In the genomic region with DNA sequence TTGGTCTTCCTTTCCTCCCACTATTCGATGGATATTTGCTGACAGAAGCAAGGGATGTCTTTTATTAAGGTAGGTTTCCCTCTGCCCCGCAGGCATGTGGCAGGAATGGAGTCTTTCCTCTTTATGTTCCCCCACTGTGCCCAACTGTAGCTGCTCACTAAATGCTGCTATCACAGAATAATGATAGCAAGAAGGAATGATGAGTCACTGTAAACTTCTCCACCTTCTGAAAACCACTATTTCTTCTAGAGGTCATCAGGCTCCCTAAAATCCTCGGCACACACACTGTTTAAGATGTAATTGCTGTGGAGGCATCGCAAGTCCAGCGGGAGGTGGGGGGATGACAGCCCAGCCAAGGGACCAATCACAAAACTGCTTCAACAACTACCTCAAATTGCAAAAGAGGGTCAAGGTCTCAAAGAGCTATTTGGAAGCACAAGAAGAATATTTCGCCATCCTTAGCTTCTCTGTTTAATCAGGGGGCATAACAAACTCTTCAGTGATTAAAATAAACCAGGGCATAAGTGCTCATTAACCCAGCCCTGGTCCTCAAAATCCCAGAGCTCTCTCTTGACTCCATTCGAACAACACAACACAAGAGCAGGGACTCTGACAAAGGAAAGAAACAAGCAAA, we compare ENCODE assay signal across 28 cellular contexts. TPM values are rescaled to one million over a fixed set of nuclear protein-coding genes. Genes with fewer than 3 reads are reported as not detected.
DNase-seq lines count a peak whose midpoint lies in the region; ATAC-seq, FAIRE-seq and TF ChIP-seq lines count a peak whose summit lies in the region.
"Had no signal": no experiment of that assay in that cellular context is flagged by ENCODE, and none has a peak within 500 bp of the region (broad histone marks: within the 10 kb centered on the region; RNA-seq: fewer than 3 reads in every experiment).

No MANE protein-coding gene starts in this region.

- TF ChIP-seq POLR2A in GM12892 (IDR thresholded peaks at IDR 0.05; ENCODE audit: low read depth, low read length): no peak

- TF ChIP-seq CTCF in lung (IDR thresholded peaks at IDR 0.05; ENCODE audit: control extremely low read depth, extremely low read depth): no peak

- H3K9me3 ChIP-seq in lung (ENCODE audit: control insufficient read depth in 2 of 2, insufficient read depth in 1 of 2, low read length in 1 of 2): no peaks in the 10 kb centered on the region
- H3K9me3 ChIP-seq: heart right ventricle, neutrophil, thyroid gland had no signal

- no peak for FAIRE-seq in GM12892 (lab: Jason Lieb, UNC)
- FAIRE-seq: H1 had no signal

- peaks cover 13% of the 10 kb centered on the region for H3K4me1 Mint-ChIP-seq in activated naive CD8-positive, alpha-beta T cell (ENCODE audit: low read depth)
- peaks cover 22% of the 10 kb centered on the region for H3K4me1 Mint-ChIP-seq in activated naive CD8-positive, alpha-beta T cell treated with anti-CD3 and anti-CD28 coated beads for 36 hours

- H3K9me3 Mint-ChIP-seq in activated naive CD8-positive, alpha-beta T cell (ENCODE audit: low read depth): no peaks in the 10 kb centered on the region
- no peaks in the 10 kb centered on the region for H3K9me3 Mint-ChIP-seq in activated naive CD8-positive, alpha-beta T cell treated with anti-CD3 and anti-CD28 coated beads for 36 hours
- H3K9me3 Mint-ChIP-seq: activated CD4-positive, alpha-beta memory T cell treated with anti-CD3 and anti-CD28 coated beads, Interleukin-2, amount 10 ng/mL, durations not matched to agents 7 days and 5 days; stimulated activated naive CD8-positive, alpha-beta T cell treated with anti-CD3 and anti-CD28 coated beads, Interleukin-15, Interleukin-2, amounts not matched to agents 100 ng/mL and 50 ng/mL, for 24 hours had no signal

- no peak overlapping the region for H3K4me3 ChIP-seq in lung
- H3K4me3 ChIP-seq: coronary artery, heart right ventricle, thyroid gland had no signal

- 66 to 68% methylated on average over 7 of the region's 7 CpGs for WGBS in lung, 2 donors

- H3K4me1 ChIP-seq in lung (ENCODE audit: control insufficient read depth in 2 of 2, insufficient read depth in 2 of 2, low read length in 2 of 2): peaks cover 0 to 2% of the 10 kb centered on the region in 2 donors
- H3K4me1 ChIP-seq: foreskin keratinocyte had no signal

- H3K27me3 Mint-ChIP-seq in activated naive CD8-positive, alpha-beta T cell: no peaks in the 10 kb centered on the region
- H3K27me3 Mint-ChIP-seq in activated naive CD8-positive, alpha-beta T cell treated with anti-CD3 and anti-CD28 coated beads for 36 hours: no peaks in the 10 kb centered on the region
- H3K27me3 Mint-ChIP-seq: activated CD4-positive, alpha-beta memory T cell treated with anti-CD3 and anti-CD28 coated beads, Interleukin-2, amount 10 ng/mL, durations not matched to agents 7 days and 5 days; stimulated activated naive CD8-positive, alpha-beta T cell treated with anti-CD3 and anti-CD28 coated beads, Interleukin-15, Interleukin-2, amounts not matched to agents 100 ng/mL and 50 ng/mL, for 24 hours had no signal

- peaks cover 19 to 22% of the 10 kb centered on the region in 2 donors for H3K36me3 ChIP-seq in lung (ENCODE audit: control insufficient read depth in 2 of 2, insufficient read depth in 2 of 2, low read length in 2 of 2)
- H3K36me3 ChIP-seq: neutrophil had no signal

- ATAC-seq in lung (ENCODE audit: insufficient read depth, low FRiP score): peak; percentile 58
- ATAC-seq in HG02852 (IDR thresholded peaks at IDR 0.05; ENCODE audit: unreplicated experiment): no peak
- ATAC-seq: activated CD4-positive, CD25-positive, alpha-beta regulatory T cell treated with anti-CD3 and anti-CD28 coated beads, Interleukin-2, amount 50 U/mL, for 24 hours; foreskin keratinocyte; heart right ventricle had no signal

- no peak overlapping the region for H3K27ac ChIP-seq in lung (ENCODE audit: low read depth in 1 of 2, low read length in 1 of 2)
- H3K27ac ChIP-seq: coronary artery, foreskin keratinocyte, heart right ventricle, neutrophil, thyroid gland had no signal

- H3K27ac Mint-ChIP-seq in activated naive CD8-positive, alpha-beta T cell: peak overlapping the region; percentile 16
- H3K27ac Mint-ChIP-seq in activated naive CD8-positive, alpha-beta T cell treated with anti-CD3 and anti-CD28 coated beads for 36 hours: no peak overlapping the region
- H3K27ac Mint-ChIP-seq: activated CD4-positive, alpha-beta memory T cell treated with anti-CD3 and anti-CD28 coated beads, Interleukin-2, amount 10 ng/mL, durations not matched to agents 7 days and 5 days; stimulated activated naive CD8-positive, alpha-beta T cell treated with anti-CD3 and anti-CD28 coated beads, Interleukin-15, Interleukin-2, amounts not matched to agents 100 ng/mL and 50 ng/mL, for 24 hours had no signal

- no peak for DNase-seq in activated naive CD8-positive, alpha-beta T cell treated with anti-CD3 and anti-CD28 coated beads for 36 hours
- DNase-seq in amniotic epithelial cell (ENCODE audit: low read depth) (peak; percentile 36), lung (ENCODE audit: low spot score) (no peak), NCI-H526 treated with DMSO at 0.1 percent for 48 hours (lab: John Stamatoyannopoulos, UW) (no peak), GM12892 (ENCODE audit: insufficient read length) (no peak)
- DNase-seq: activated CD4-positive, alpha-beta memory T cell treated with anti-CD3 and anti-CD28 coated beads, Interleukin-2, amount 10 ng/mL, durations not matched to agents 7 days and 5 days; activated gamma-delta T cell; foreskin keratinocyte; heart right ventricle; NCI-H1436; NCI-H2107; NCI-H446 treated with DMSO at 0.1 percent for 48 hours; OCI-M1; thyroid gland had no signal

- H3K4me3 Mint-ChIP-seq in activated naive CD8-positive, alpha-beta T cell: no peak overlapping the region
- H3K4me3 Mint-ChIP-seq in activated naive CD8-positive, alpha-beta T cell treated with anti-CD3 and anti-CD28 coated beads for 36 hours: no peak overlapping the region
- H3K4me3 Mint-ChIP-seq: activated CD4-positive, alpha-beta memory T cell treated with anti-CD3 and anti-CD28 coated beads, Interleukin-2, amount 10 ng/mL, durations not matched to agents 7 days and 5 days; stimulated activated naive CD8-positive, alpha-beta T cell treated with anti-CD3 and anti-CD28 coated beads, Interleukin-15, Interleukin-2, amounts not matched to agents 100 ng/mL and 50 ng/mL, for 24 hours had no signal

- no peaks in the 10 kb centered on the region for H3K27me3 ChIP-seq in lung (ENCODE audit: control insufficient read depth, insufficient read depth)
- H3K27me3 ChIP-seq: foreskin keratinocyte, heart right ventricle, neutrophil, thyroid gland had no signal

- peaks cover 7% of the 10 kb centered on the region for H3K36me3 Mint-ChIP-seq in activated naive CD8-positive, alpha-beta T cell
- peaks cover 31% of the 10 kb centered on the region for H3K36me3 Mint-ChIP-seq in activated naive CD8-positive, alpha-beta T cell treated with anti-CD3 and anti-CD28 coated beads for 36 hours

RNA-seq across cellular contexts. Expression of a gene that starts 13.9 kb away (rescaled TPM):
- 10 to 100 TPM; 56.5 to 57.9 TPM for total RNA-seq in activated naive CD8-positive, alpha-beta T cell treated with anti-CD3 and anti-CD28 coated beads for 36 hours
- 10 to 100 TPM; 26.3 to 45.4 TPM for total RNA-seq in lung
- 10 to 100 TPM; 23.4 to 36.5 TPM for polyA plus RNA-seq in lung
- polyA plus RNA-seq in GM12892 (2012; ENCODE audit: missing spikeins): 3.2 TPM

RNA-seq across cellular contexts. Expression of a gene that starts 17.0 kb away (rescaled TPM):
- total RNA-seq in activated naive CD8-positive, alpha-beta T cell treated with anti-CD3 and anti-CD28 coated beads for 36 hours: not detected
- total RNA-seq in lung: not detected
- polyA plus RNA-seq in lung: not detected
- polyA plus RNA-seq in GM12892 (2012; ENCODE audit: missing spikeins): not detected
- total RNA-seq: activated CD4-positive, alpha-beta memory T cell treated with anti-CD3 and anti-CD28 coated beads, Interleukin-2, amount 10 ng/mL, durations not matched to agents 7 days and 5 days; foreskin keratinocyte; H1; heart right ventricle; MCF 10A; mesenteric fat pad; myocyte; pulmonary artery endothelial cell; T-helper 1 cell treated with Interleukin-12 subunit alpha and Interleukin-12 subunit beta and Interleukin-4 antibody, amounts not matched to agents 30 ng/mL and 1 ng/mL, for 36 hours; thyroid gland had no signal
- polyA plus RNA-seq: BJ, esophagus, foreskin keratinocyte, H1, heart right ventricle had no signal
